Comparison of ENCODE assay signal across 2 cellular contexts in genomic region chr5:168562274-168562673, GRCh38.
TF ChIP-seq lines count a peak whose summit lies in the region.

No MANE protein-coding gene starts in this region.

TF ChIP-seq in liver, 16 proteins besides CTCF, POLR2A, EP300 and RAD21:
- TF ChIP-seq HNF4A (conservative IDR thresholded peaks at IDR 0.05): peak; percentile 25 to 28
- TF ChIP-seq REST (IDR thresholded peaks at IDR 0.05): no peak

TF ChIP-seq in HepG2, 621 proteins besides CTCF, POLR2A, EP300 and RAD21:
- no peak for TF ChIP-seq FOXC1 (CRISPR knock-in tag; IDR thresholded peaks at IDR 0.05; ENCODE audit: borderline replicate concordance)
- TF ChIP-seq ZBTB42 (CRISPR knock-in tag; IDR thresholded peaks at IDR 0.05): no peak
